ENCODE assay signal across 14 cellular contexts in the genomic region with DNA sequence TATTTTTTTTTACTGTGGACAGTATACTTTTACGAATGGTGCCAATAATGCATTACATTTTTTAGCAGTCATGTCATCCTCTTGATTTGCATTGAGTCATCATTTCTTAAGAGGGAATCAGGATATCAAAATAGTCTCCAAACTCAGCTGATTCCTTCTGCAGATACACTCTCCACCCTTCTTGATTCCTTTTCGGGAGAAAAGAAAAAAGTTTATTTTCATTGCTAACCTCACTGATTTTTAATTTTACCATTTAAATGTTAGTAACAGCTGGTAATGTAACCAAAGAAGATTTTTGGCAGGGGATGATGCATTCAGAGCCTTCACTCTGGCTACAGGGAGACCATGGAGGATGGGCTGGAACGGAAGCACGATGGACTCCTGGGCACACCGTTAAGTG. TPM values are rescaled to one million over a fixed set of nuclear protein-coding genes. Genes with fewer than 3 reads are reported as not detected.
DNase-seq lines count a peak whose midpoint lies in the region; TF ChIP-seq lines count a peak whose summit lies in the region.
"Had no signal": no experiment of that assay in that cellular context is flagged by ENCODE, and none has a peak within 500 bp of the region (broad histone marks: within the 10 kb centered on the region; RNA-seq: fewer than 3 reads in every experiment).

No MANE protein-coding gene starts in this region.

- H3K27me3 Mint-ChIP-seq in activated naive CD4-positive, alpha-beta T cell treated with anti-CD3 and anti-CD28 coated beads for 36 hours (ENCODE audit: low read depth) = no peaks in the 10 kb centered on the region

- POLR2A ChIA-PET in AG04449 (lab: Yijun Ruan, JAX) = interaction anchor here (0.9 kb wide), 1 partner anchor 12 kb away, joined by 5 read pairs; no protein-coding TSS in a partner anchor

- no peaks in the 10 kb centered on the region for H3K9me3 Mint-ChIP-seq in activated naive CD4-positive, alpha-beta T cell treated with anti-CD3 and anti-CD28 coated beads for 36 hours
- H3K9me3 Mint-ChIP-seq: mesothelial cell of epicardium; T-helper 1 cell treated with Interleukin-12 subunit alpha and Interleukin-12 subunit beta and Interleukin-4 antibody, amounts not matched to agents 30 μg/mL and 1 μg/mL, for 36 hours had no signal

- intact Hi-C loops in activated naive CD4-positive, alpha-beta T cell treated with anti-CD3 and anti-CD28 coated beads for 36 hours (cut with micrococcal nuclease) = no loop called here

- no peak overlapping the region for H3K27ac Mint-ChIP-seq in activated naive CD4-positive, alpha-beta T cell treated with anti-CD3 and anti-CD28 coated beads for 36 hours
- H3K27ac Mint-ChIP-seq: mesothelial cell of epicardium; T-helper 1 cell treated with Interleukin-12 subunit alpha and Interleukin-12 subunit beta and Interleukin-4 antibody, amounts not matched to agents 30 μg/mL and 1 μg/mL, for 36 hours had no signal

- H3K4me3 ChIP-seq in AG04449 (ENCODE audit: low read depth, low read length) (no peak overlapping the region), astrocyte of the cerebellum (ENCODE audit: low read depth, low read length) (no peak overlapping the region)

- TF ChIP-seq CTCF in AG04449 (IDR thresholded peaks at IDR 0.05; ENCODE audit: insufficient read depth, low read length, missing control alignments) (no peak), astrocyte of the cerebellum (IDR thresholded peaks at IDR 0.05; ENCODE audit: low read depth, low read length, missing control alignments) (no peak)

- H3K4me1 Mint-ChIP-seq in activated naive CD4-positive, alpha-beta T cell treated with anti-CD3 and anti-CD28 coated beads for 36 hours (ENCODE audit: low read depth) = no peaks in the 10 kb centered on the region

- in situ Hi-C loops in astrocyte of the cerebellum (cut with HindIII; ENCODE audit: low sequenced_read_pairs) = no loop called here

- no peak overlapping the region for H3K4me3 Mint-ChIP-seq in activated naive CD4-positive, alpha-beta T cell treated with anti-CD3 and anti-CD28 coated beads for 36 hours
- H3K4me3 Mint-ChIP-seq: mesothelial cell of epicardium; T-helper 1 cell treated with Interleukin-12 subunit alpha and Interleukin-12 subunit beta and Interleukin-4 antibody, amounts not matched to agents 30 μg/mL and 1 μg/mL, for 36 hours had no signal

- DNase-seq in AG04449 (ENCODE audit: low read depth, low spot score) (peak; percentile 68), HT1080 (ENCODE audit: low read depth) (peak; percentile 62), astrocyte of the cerebellum (ENCODE audit: low read depth) (peak; percentile 2), glomerular visceral epithelial cell (ENCODE audit: extremely low spot score) (peak; percentile 39), middle frontal gyrus (ENCODE audit: extremely low spot score, low spot score) (no peak), NCI-H2196 treated with DMSO at 0.1 percent for 48 hours (lab: John Stamatoyannopoulos, UW; ENCODE audit: unreplicated experiment) (no peak), activated T-cell treated with anti-CD3 and anti-CD28 coated beads for 4 hours (no peak)
- no peak for DNase-seq in activated naive CD4-positive, alpha-beta T cell treated with anti-CD3 and anti-CD28 coated beads for 36 hours
- DNase-seq: activated CD4-positive, alpha-beta T cell treated with anti-CD3 and anti-CD28 coated beads, Interleukin-2, amount 50 U/mL, for 4 hours; C1 segment of cervical spinal cord; NCI-H1105; posterior cingulate gyrus had no signal

- H3K36me3 Mint-ChIP-seq in activated naive CD4-positive, alpha-beta T cell treated with anti-CD3 and anti-CD28 coated beads for 36 hours (ENCODE audit: low read depth) = peaks cover 2% of the 10 kb centered on the region

- CTCF ChIA-PET in AG04449 (lab: Yijun Ruan, JAX) = interaction anchor here (0.7 to 10.1 kb wide), 4 partner anchors 11 to 586 kb away, joined by 4 to 112 read pairs (median 42); no protein-coding TSS in a partner anchor
- CTCF ChIA-PET in activated naive CD4-positive, alpha-beta T cell treated with anti-CD3 and anti-CD28 coated beads for 36 hours (lab: Charles Lee) = interaction anchor here (1.1 to 1.6 kb wide), 2 partner anchors 11 to 587 kb away, joined by 3 to 7 read pairs; no protein-coding TSS in a partner anchor

RNA-seq across cellular contexts. Expression of gene MRPL42, which starts 47.5 kb away (rescaled TPM):
- 127 and 135 TPM in 2 replicates for total RNA-seq in HT1080 (2014; rRNA removed; shearing (Covaris generic))
- 148 and 165 TPM in 2 replicates for polyA plus RNA-seq in HT1080 (2015; cell fraction: cytosol; rRNA removed)
- 93.2 and 115 TPM in 2 replicates for polyA plus RNA-seq in HT1080 (2015; cell fraction: nucleus; rRNA removed)
- total RNA-seq in activated naive CD4-positive, alpha-beta T cell treated with anti-CD3 and anti-CD28 coated beads for 36 hours = 10 to 100 TPM; 93.8 to 95.8 TPM

RNA-seq across cellular contexts. Expression of gene SOCS2, which starts 57.6 kb away (rescaled TPM):
- 14.9 and 15.6 TPM in 2 replicates for total RNA-seq in HT1080 (2014; rRNA removed; shearing (Covaris generic))
- polyA plus RNA-seq in HT1080 (2015; cell fraction: cytosol; rRNA removed) = 16.3 and 17.9 TPM in 2 replicates
- 12.8 and 14.9 TPM in 2 replicates for polyA plus RNA-seq in HT1080 (2015; cell fraction: nucleus; rRNA removed)
- 10 to 100 TPM; 15.9 to 17.5 TPM for total RNA-seq in activated naive CD4-positive, alpha-beta T cell treated with anti-CD3 and anti-CD28 coated beads for 36 hours

Comparison
In these comparisons a context has a peak if more than half of its experiments do, and no peak if none do; other contexts are left out.
1. DNase-seq: peak in AG04449 (single experiment), HT1080 (single experiment), astrocyte of the cerebellum (single experiment) and glomerular visceral epithelial cell (single experiment); none in activated naive CD4-positive, alpha-beta T cell treated with anti-CD3 and anti-CD28 coated beads for 36 hours (single experiment), middle frontal gyrus (single experiment), NCI-H2196 treated with DMSO at 0.1 percent for 48 hours (single experiment) and activated T-cell treated with anti-CD3 and anti-CD28 coated beads for 4 hours (single experiment).